In genomic region chr2:190378883-190379237, GRCh38 we compare ENCODE assay signal across 17 cellular contexts.
"Had no signal": no experiment of that assay in that cellular context is flagged by ENCODE, and none has a peak within 500 bp of the region (broad histone marks: within the 10 kb centered on the region; RNA-seq: fewer than 3 reads in every experiment).

No MANE protein-coding gene starts in this region.

- H3K9me3 Mint-ChIP-seq: activated CD4-positive, alpha-beta memory T cell treated with anti-CD3 and anti-CD28 coated beads for 36 hours; activated naive CD8-positive, alpha-beta T cell treated with anti-CD3 and anti-CD28 coated beads for 36 hours; endodermal cell; naive thymus-derived CD4-positive, alpha-beta T cell; T-helper 1 cell treated with Interleukin-12 subunit alpha and Interleukin-12 subunit beta and Interleukin-4 antibody, amounts not matched to agents 30 μg/mL and 1 μg/mL, for 36 hours had no signal

- ATAC-seq: activated CD8-positive, alpha-beta memory T cell treated with anti-CD3 and anti-CD28 coated beads, Interleukin-2, amount 10 ng/mL, durations not matched to agents 7 days and 5 days; naive thymus-derived CD4-positive, alpha-beta T cell; stimulated activated naive B cell treated with anti-CD40 and anti-IgM and Interleukin-4, amounts not matched to agents 10 μg/mL and 1 μg/mL and 100 μg/mL, for 72 hours had no signal

- H3K27me3 Mint-ChIP-seq: activated CD4-positive, alpha-beta memory T cell treated with anti-CD3 and anti-CD28 coated beads for 36 hours; activated CD8-positive, alpha-beta memory T cell treated with anti-CD3 and anti-CD28 coated beads, Interleukin-2, amount 10 ng/mL, durations not matched to agents 7 days and 5 days; activated naive CD8-positive, alpha-beta T cell treated with anti-CD3 and anti-CD28 coated beads for 36 hours; memory B cell had no signal

- DNase-seq: activated CD4-positive, alpha-beta memory T cell treated with anti-CD3 and anti-CD28 coated beads for 36 hours; activated CD8-positive, alpha-beta memory T cell treated with anti-CD3 and anti-CD28 coated beads, Interleukin-2, amount 10 ng/mL, durations not matched to agents 7 days and 5 days; activated naive CD8-positive, alpha-beta T cell treated with anti-CD3 and anti-CD28 coated beads for 36 hours; caudate nucleus; dorsolateral prefrontal cortex; endodermal cell; gastrocnemius medialis; heart right ventricle; naive thymus-derived CD4-positive, alpha-beta T cell; stimulated activated naive B cell treated with anti-CD40 and anti-IgM and Interleukin-4, amounts not matched to agents 10 μg/mL and 1 μg/mL and 100 μg/mL, for 72 hours had no signal

- H3K9ac ChIP-seq: parathyroid adenoma had no signal

- H3K27ac ChIP-seq: gastrocnemius medialis, neutrophil, parathyroid adenoma, thoracic aorta, upper lobe of left lung had no signal

- H3K4me1 ChIP-seq: gastrocnemius medialis, left lung, upper lobe of left lung had no signal

- H3K9me3 ChIP-seq: gastrocnemius medialis, heart right ventricle, left lung, neutrophil, thoracic aorta, upper lobe of left lung had no signal

- H3K4me1 Mint-ChIP-seq: stimulated activated naive B cell treated with anti-CD40 and anti-IgM and Interleukin-4, amounts not matched to agents 10 μg/mL and 1 μg/mL and 100 μg/mL, for 72 hours had no signal

- H3K79me2 ChIP-seq: parathyroid adenoma had no signal

- H3K27ac Mint-ChIP-seq: activated CD4-positive, alpha-beta memory T cell treated with anti-CD3 and anti-CD28 coated beads for 36 hours; activated CD8-positive, alpha-beta memory T cell treated with anti-CD3 and anti-CD28 coated beads, Interleukin-2, amount 10 ng/mL, durations not matched to agents 7 days and 5 days; activated naive CD8-positive, alpha-beta T cell treated with anti-CD3 and anti-CD28 coated beads for 36 hours; endodermal cell; memory B cell; stimulated activated naive B cell treated with anti-CD40 and anti-IgM and Interleukin-4, amounts not matched to agents 10 μg/mL and 1 μg/mL and 100 μg/mL, for 72 hours; T-helper 1 cell treated with Interleukin-12 subunit alpha and Interleukin-12 subunit beta and Interleukin-4 antibody, amounts not matched to agents 30 μg/mL and 1 μg/mL, for 36 hours had no signal

- H3K4me3 ChIP-seq: gastrocnemius medialis, left lung, thoracic aorta, upper lobe of left lung had no signal

- H3K4me3 Mint-ChIP-seq: activated CD4-positive, alpha-beta memory T cell treated with anti-CD3 and anti-CD28 coated beads for 36 hours; activated CD8-positive, alpha-beta memory T cell treated with anti-CD3 and anti-CD28 coated beads, Interleukin-2, amount 10 ng/mL, durations not matched to agents 7 days and 5 days; activated naive CD8-positive, alpha-beta T cell treated with anti-CD3 and anti-CD28 coated beads for 36 hours; memory B cell; stimulated activated naive B cell treated with anti-CD40 and anti-IgM and Interleukin-4, amounts not matched to agents 10 μg/mL and 1 μg/mL and 100 μg/mL, for 72 hours; T-helper 1 cell treated with Interleukin-12 subunit alpha and Interleukin-12 subunit beta and Interleukin-4 antibody, amounts not matched to agents 30 μg/mL and 1 μg/mL, for 36 hours had no signal

- H2AFZ ChIP-seq: parathyroid adenoma had no signal

- H3K27me3 ChIP-seq: dorsolateral prefrontal cortex, gastrocnemius medialis, heart right ventricle, left lung, neutrophil, upper lobe of left lung had no signal

- H3K36me3 Mint-ChIP-seq: activated CD4-positive, alpha-beta memory T cell treated with anti-CD3 and anti-CD28 coated beads for 36 hours; activated CD8-positive, alpha-beta memory T cell treated with anti-CD3 and anti-CD28 coated beads, Interleukin-2, amount 10 ng/mL, durations not matched to agents 7 days and 5 days; activated naive CD8-positive, alpha-beta T cell treated with anti-CD3 and anti-CD28 coated beads for 36 hours; memory B cell; naive thymus-derived CD4-positive, alpha-beta T cell; stimulated activated naive B cell treated with anti-CD40 and anti-IgM and Interleukin-4, amounts not matched to agents 10 μg/mL and 1 μg/mL and 100 μg/mL, for 72 hours had no signal

- H3K36me3 ChIP-seq: gastrocnemius medialis, heart right ventricle, left lung, neutrophil, thoracic aorta, upper lobe of left lung had no signal
